Comparison of ENCODE assay signal across 19 cellular contexts in the genomic region with DNA sequence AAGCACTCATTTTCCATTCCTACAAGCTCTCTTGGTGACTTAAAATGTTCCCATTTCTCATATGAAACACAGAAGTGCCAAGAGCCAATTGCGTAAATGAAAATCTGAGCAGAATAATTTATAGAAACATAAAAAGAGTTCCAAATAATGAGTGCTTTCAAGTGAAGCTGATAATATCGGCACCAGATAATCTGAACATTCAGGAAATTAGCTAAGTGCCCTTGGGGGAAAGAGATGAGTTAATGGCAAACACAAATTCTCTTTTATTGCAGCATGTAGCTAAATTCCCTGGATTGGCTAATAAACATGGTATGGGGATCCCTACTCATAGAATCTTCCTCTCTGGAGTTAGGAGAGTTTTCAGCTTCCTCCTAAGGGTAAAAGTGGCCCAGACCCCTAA. TPM values are rescaled to one million over a fixed set of nuclear protein-coding genes. Genes with fewer than 3 reads are reported as not detected.
A peak's percentile ranks its signal among the peaks of the same experiment; 100 is the strongest.
DNase-seq lines count a peak whose midpoint lies in the region; ATAC-seq and TF ChIP-seq lines count a peak whose summit lies in the region.
"Had no signal": no experiment of that assay in that cellular context is flagged by ENCODE, and none has a peak within 500 bp of the region (broad histone marks: within the 10 kb centered on the region; RNA-seq: fewer than 3 reads in every experiment).

No MANE protein-coding gene starts in this region.

- POLR2A ChIA-PET in activated B cell treated with CpG ODN at 0.5 μM for 24 hours (lab: Charles Lee), result interaction anchor here (0.8 to 3.7 kb wide), 7 partner anchors 10 to 33 kb away, joined by 3 to 17 read pairs (median 3); no protein-coding TSS in a partner anchor

- no peaks in the 10 kb centered on the region for H3K9me3 Mint-ChIP-seq in stimulated activated naive CD8-positive, alpha-beta T cell treated with anti-CD3 and anti-CD28 coated beads, Interleukin-15, Interleukin-2, amounts not matched to agents 100 ng/mL and 50 ng/mL, for 24 hours
- H3K9me3 Mint-ChIP-seq in activated B cell treated with CpG ODN at 0.5 μM for 24 hours, result no peaks in the 10 kb centered on the region
- no peaks in the 10 kb centered on the region for H3K9me3 Mint-ChIP-seq in effector memory CD8-positive, alpha-beta T cell
- H3K9me3 Mint-ChIP-seq: immature natural killer cell had no signal

- H3K4me1 ChIP-seq in stomach, result peaks cover 10 to 28% (median 16%) of the 10 kb centered on the region in 4 donors

- no peak for DNase-seq in stimulated activated naive CD8-positive, alpha-beta T cell treated with anti-CD3 and anti-CD28 coated beads, Interleukin-15, Interleukin-2, amounts not matched to agents 100 U/mL and 50 U/mL, for 24 hours
- no peak for DNase-seq in activated B cell treated with CpG ODN at 0.5 μM for 24 hours
- no peak for DNase-seq in effector memory CD8-positive, alpha-beta T cell
- no peak for DNase-seq in NCI-H2029 treated with DMSO at 0.1 percent for 48 hours (lab: John Stamatoyannopoulos, UW)
- no peak for DNase-seq in cardiac septum (ENCODE audit: low spot score)
- no peak for DNase-seq in stomach
- DNase-seq: activated gamma-delta T cell treated with Interleukin-2 at 50 U/mL for 16 hours; AML-193; body of pancreas; cortex of kidney; GM23248; immature natural killer cell; KG1; NCI-H187; NCI-H446; occipital lobe; stimulated activated CD4-positive, alpha-beta T cell treated with anti-CD3 and anti-CD28 coated beads, Interleukin-12 subunit alpha, Interleukin-12 subunit beta, amount 100 ng/mL, for 4 hours had no signal

- H3K27ac Mint-ChIP-seq in stimulated activated naive CD8-positive, alpha-beta T cell treated with anti-CD3 and anti-CD28 coated beads, Interleukin-15, Interleukin-2, amounts not matched to agents 100 ng/mL and 50 ng/mL, for 24 hours, result peak overlapping the region; percentile 98
- peak overlapping the region; percentile 2 for H3K27ac Mint-ChIP-seq in activated B cell treated with CpG ODN at 0.5 μM for 24 hours
- peak overlapping the region; percentile 97 to 99 for H3K27ac Mint-ChIP-seq in effector memory CD8-positive, alpha-beta T cell

- no peak for TF ChIP-seq EP300 in stomach (IDR thresholded peaks at IDR 0.05)

- H3K4me3 Mint-ChIP-seq in stimulated activated naive CD8-positive, alpha-beta T cell treated with anti-CD3 and anti-CD28 coated beads, Interleukin-15, Interleukin-2, amounts not matched to agents 100 ng/mL and 50 ng/mL, for 24 hours, result peak overlapping the region; percentile 83
- no peak overlapping the region for H3K4me3 Mint-ChIP-seq in activated B cell treated with CpG ODN at 0.5 μM for 24 hours
- H3K4me3 Mint-ChIP-seq in effector memory CD8-positive, alpha-beta T cell, result peak overlapping the region; percentile 81 to 91
- H3K4me3 Mint-ChIP-seq: immature natural killer cell had no signal

- TF ChIP-seq CTCF in activated B cell treated with CpG ODN at 0.5 μM for 24 hours (IDR thresholded peaks at IDR 0.05) (no peak), stomach (IDR thresholded peaks at IDR 0.05) (no peak)

- no peak for ATAC-seq in stimulated activated naive CD8-positive, alpha-beta T cell treated with anti-CD3 and anti-CD28 coated beads, Interleukin-15, Interleukin-2, amounts not matched to agents 100 U/mL and 50 U/mL, for 24 hours
- ATAC-seq in activated B cell treated with CpG ODN at 0.5 μM for 24 hours (ENCODE audit: low read depth), result no peak
- ATAC-seq in effector memory CD8-positive, alpha-beta T cell (replicated peaks), result no peak
- ATAC-seq: body of pancreas had no signal

- no peaks in the 10 kb centered on the region for H3K27me3 Mint-ChIP-seq in stimulated activated naive CD8-positive, alpha-beta T cell treated with anti-CD3 and anti-CD28 coated beads, Interleukin-15, Interleukin-2, amounts not matched to agents 100 ng/mL and 50 ng/mL, for 24 hours
- no peaks in the 10 kb centered on the region for H3K27me3 Mint-ChIP-seq in activated B cell treated with CpG ODN at 0.5 μM for 24 hours
- no peaks in the 10 kb centered on the region for H3K27me3 Mint-ChIP-seq in effector memory CD8-positive, alpha-beta T cell

- no peak overlapping the region for H3K27ac ChIP-seq in stomach
- H3K27ac ChIP-seq: body of pancreas, GM23248, thoracic aorta had no signal

- CTCF ChIA-PET in activated B cell treated with CpG ODN at 0.5 μM for 24 hours (lab: Charles Lee), result interaction anchor here (1.1 kb wide), 1 partner anchor 14 kb away, joined by 5 read pairs; no protein-coding TSS in a partner anchor

- TF ChIP-seq POLR2A in stomach (IDR thresholded peaks at IDR 0.05), result no peak

- peaks cover 100% of the 10 kb centered on the region for H3K4me1 Mint-ChIP-seq in stimulated activated naive CD8-positive, alpha-beta T cell treated with anti-CD3 and anti-CD28 coated beads, Interleukin-15, Interleukin-2, amounts not matched to agents 100 ng/mL and 50 ng/mL, for 24 hours (ENCODE audit: low read depth)
- peaks cover 65% of the 10 kb centered on the region for H3K4me1 Mint-ChIP-seq in activated B cell treated with CpG ODN at 0.5 μM for 24 hours
- H3K4me1 Mint-ChIP-seq in effector memory CD8-positive, alpha-beta T cell (ENCODE audit: low read depth in 2 of 2), result peaks cover 88 to 96% of the 10 kb centered on the region in 2 donors

- H3K9me3 ChIP-seq in stomach, result no peaks in the 10 kb centered on the region
- H3K9me3 ChIP-seq: body of pancreas, thoracic aorta had no signal

- peaks cover 99% of the 10 kb centered on the region for H3K36me3 Mint-ChIP-seq in stimulated activated naive CD8-positive, alpha-beta T cell treated with anti-CD3 and anti-CD28 coated beads, Interleukin-15, Interleukin-2, amounts not matched to agents 100 ng/mL and 50 ng/mL, for 24 hours (ENCODE audit: low read depth)
- peaks cover 4% of the 10 kb centered on the region for H3K36me3 Mint-ChIP-seq in activated B cell treated with CpG ODN at 0.5 μM for 24 hours (ENCODE audit: low read depth)
- H3K36me3 Mint-ChIP-seq in effector memory CD8-positive, alpha-beta T cell (ENCODE audit: insufficient read depth), result peaks cover 99% of the 10 kb centered on the region

- WGBS in stomach, 5 donors, result 67 to 75% (median 72%) methylated on average over 2 of the region's 2 CpGs

- no peaks in the 10 kb centered on the region for H3K36me3 ChIP-seq in stomach
- H3K36me3 ChIP-seq: thoracic aorta had no signal

- H3K27me3 ChIP-seq in stomach, result no peaks in the 10 kb centered on the region
- H3K27me3 ChIP-seq: body of pancreas had no signal

- H3K4me3 ChIP-seq in stomach, result no peak overlapping the region
- H3K4me3 ChIP-seq: body of pancreas, GM23248, thoracic aorta had no signal

- intact Hi-C loops in activated B cell treated with CpG ODN at 0.5 μM for 24 hours (cut with micrococcal nuclease) (no loop called here), cardiac septum (cut with DNase I) (no loop called here), stomach (cut with DNase I; ENCODE audit: low total_unique reads) (no loop called here)

RNA-seq across cellular contexts. Expression of gene DAD1, which starts 46.7 kb away (rescaled TPM):
- total RNA-seq in activated B cell treated with CpG ODN at 0.5 μM for 24 hours (123 and 139 TPM in 2 replicates), cardiac septum (134 TPM), stomach (100 to 1,000 TPM in 2 of 5 donors, 10 to 100 TPM in 2, not detected in 1; 36.8 to 191 (median 80.8) TPM)
- polyA plus RNA-seq in stomach, result 100 to 1,000 TPM; 172 to 236 (median 202) TPM

RNA-seq across cellular contexts. Expression of gene ABHD4, which starts 55.7 kb away (rescaled TPM):
- total RNA-seq in activated B cell treated with CpG ODN at 0.5 μM for 24 hours, result 12.1 and 13.0 TPM in 2 replicates
- 18.6 TPM for total RNA-seq in cardiac septum
- 100 to 1,000 TPM in 1 of 5 donors, 10 to 100 TPM in 4; 12.2 to 130 (median 27.7) TPM for total RNA-seq in stomach
- polyA plus RNA-seq in stomach, result 10 to 100 TPM; 14.8 to 24.3 (median 17.0) TPM

Comparison
In these comparisons a context has a peak if more than half of its experiments do, and no peak if none do; other contexts are left out.
1. H3K27ac Mint-ChIP-seq: peak in every context shown above with its lines; median percentile 98 in stimulated activated naive CD8-positive, alpha-beta T cell treated with anti-CD3 and anti-CD28 coated beads, Interleukin-15, Interleukin-2, amounts not matched to agents 100 ng/mL and 50 ng/mL, for 24 hours; 98 in effector memory CD8-positive, alpha-beta T cell; 2 in activated B cell treated with CpG ODN at 0.5 μM for 24 hours.